36 cellular contexts compared by ENCODE assay signal in the genomic region with DNA sequence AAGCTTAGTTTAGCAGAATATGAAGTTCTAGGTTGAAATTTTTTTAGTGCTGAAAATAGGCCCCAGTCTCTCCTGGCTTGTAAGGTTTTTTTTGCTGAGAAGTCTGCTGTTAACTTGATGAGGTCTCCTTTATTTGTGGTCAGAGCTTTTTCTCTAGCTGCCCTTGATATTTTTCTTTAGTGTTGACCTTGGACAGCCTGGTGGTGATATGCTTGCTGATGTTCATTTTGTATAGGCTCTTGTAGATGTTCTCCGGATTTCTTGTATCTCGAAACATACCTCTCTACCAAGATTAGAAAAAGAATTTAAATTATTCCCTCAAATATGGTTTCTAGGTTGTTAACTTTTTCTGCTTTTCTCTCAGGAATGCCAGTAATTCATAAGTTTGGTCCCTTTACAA.
"Had no signal": no experiment of that assay in that cellular context is flagged by ENCODE, and none has a peak within 500 bp of the region (broad histone marks: within the 10 kb centered on the region; RNA-seq: fewer than 3 reads in every experiment).

No MANE protein-coding gene starts in this region.

- H3K4me1 ChIP-seq: body of pancreas had no signal

- H3K27me3 Mint-ChIP-seq: activated CD4-positive, alpha-beta memory T cell treated with anti-CD3 and anti-CD28 coated beads, Interleukin-2, amount 10 ng/mL, durations not matched to agents 7 days and 5 days; activated CD4-positive, alpha-beta T cell treated with anti-CD3 and anti-CD28 coated beads, Interleukin-2, amount 10 ng/mL, durations not matched to agents 7 days and 5 days; activated CD8-positive, alpha-beta memory T cell treated with anti-CD3 and anti-CD28 coated beads, Interleukin-2, amount 10 ng/mL, durations not matched to agents 7 days and 5 days; activated naive CD4-positive, alpha-beta T cell treated with anti-CD3 and anti-CD28 coated beads, Interleukin-2, amount 10 ng/mL, durations not matched to agents 7 days and 5 days; activated naive CD4-positive, alpha-beta T cell treated with anti-CD3 and anti-CD28 coated beads, Interleukin-2, amount 50 U/mL, for 24 hours; activated naive CD8-positive, alpha-beta T cell; activated naive CD8-positive, alpha-beta T cell treated with anti-CD3 and anti-CD28 coated beads, Interleukin-2, amount 10 ng/mL, durations not matched to agents 7 days and 5 days; activated naive CD8-positive, alpha-beta T cell treated with anti-CD3 and anti-CD28 coated beads, Interleukin-2, amount 50 U/mL, for 24 hours; activated T-cell treated with anti-CD3 and anti-CD28 coated beads, Interleukin-2, amount 50 U/mL, for 24 hours; central memory CD8-positive, alpha-beta T cell had no signal

- H3K36me3 Mint-ChIP-seq: activated CD8-positive, alpha-beta memory T cell treated with anti-CD3 and anti-CD28 coated beads, Interleukin-2, amount 10 ng/mL, durations not matched to agents 7 days and 5 days; activated naive CD4-positive, alpha-beta T cell treated with anti-CD3 and anti-CD28 coated beads, Interleukin-2, amount 10 ng/mL, durations not matched to agents 7 days and 5 days; activated naive CD4-positive, alpha-beta T cell treated with anti-CD3 and anti-CD28 coated beads, Interleukin-2, amount 50 U/mL, for 24 hours; activated naive CD8-positive, alpha-beta T cell; activated naive CD8-positive, alpha-beta T cell treated with anti-CD3 and anti-CD28 coated beads, Interleukin-2, amount 10 ng/mL, durations not matched to agents 7 days and 5 days had no signal

- DNase-seq: activated B cell treated with CpG ODN at 0.5 μM for 24 hours; activated CD4-positive, alpha-beta memory T cell treated with anti-CD3 and anti-CD28 coated beads, Interleukin-2, amount 10 ng/mL, durations not matched to agents 7 days and 5 days; activated CD4-positive, alpha-beta T cell treated with anti-CD3 and anti-CD28 coated beads for 48 hours; activated CD4-positive, alpha-beta T cell treated with anti-CD3 and anti-CD28 coated beads, Interleukin-2, amount 10 ng/mL, durations not matched to agents 7 days and 5 days; activated CD4-positive, alpha-beta T cell treated with anti-CD3 and anti-CD28 coated beads, Interleukin-2, amount 50 U/mL, for 48 hours; activated CD4-positive, CD25-positive, alpha-beta regulatory T cell treated with anti-CD3 and anti-CD28 coated beads, Interleukin-2, amount 50 U/mL, for 72 hours; activated CD8-positive, alpha-beta memory T cell treated with anti-CD3 and anti-CD28 coated beads for 24 hours; activated CD8-positive, alpha-beta memory T cell treated with anti-CD3 and anti-CD28 coated beads, Interleukin-2, amount 10 ng/mL, durations not matched to agents 7 days and 5 days; activated CD8-positive, alpha-beta memory T cell treated with anti-CD3 and anti-CD28 coated beads, Interleukin-2, amount 50 U/mL, for 48 hours; activated CD8-positive, alpha-beta T cell treated with anti-CD3 and anti-CD28 coated beads, Interleukin-2, amount 10 ng/mL, durations not matched to agents 7 days and 5 days; activated effector memory CD4-positive, alpha-beta T cell treated with Interleukin-2 at 50 U/mL for 16 hours; activated gamma-delta T cell; activated naive CD4-positive, alpha-beta T cell treated with anti-CD3 and anti-CD28 coated beads, Interleukin-2, amount 10 ng/mL, durations not matched to agents 7 days and 5 days; activated naive CD4-positive, alpha-beta T cell treated with Interleukin-2 at 50 U/mL for 16 hours; activated naive CD8-positive, alpha-beta T cell treated with anti-CD3 and anti-CD28 coated beads, Interleukin-2, amount 10 ng/mL, durations not matched to agents 7 days and 5 days; activated naive CD8-positive, alpha-beta T cell treated with anti-CD3 and anti-CD28 coated beads, Interleukin-2, amount 50 U/mL, for 24 hours; activated T-cell treated with anti-CD3 and anti-CD28 coated beads, Interleukin-2, amount 50 U/mL, for 24 hours; activated T-cell treated with anti-CD3 and anti-CD28 coated beads, Interleukin-2, amount 50 U/mL, for 48 hours; amniotic stem cell; aorta; body of pancreas; caudate nucleus; cerebellar nuclear complex; T-helper 1 cell; T-helper 2 cell; T-helper 9 cell had no signal

- H3K4me3 ChIP-seq: body of pancreas, cardiac muscle cell had no signal

- H3K27ac ChIP-seq: body of pancreas, cardiac muscle cell, VCaP had no signal

- H3K4me3 Mint-ChIP-seq: activated B cell treated with CpG ODN at 0.5 μM for 24 hours; activated CD4-positive, alpha-beta memory T cell treated with anti-CD3 and anti-CD28 coated beads, Interleukin-2, amount 10 ng/mL, durations not matched to agents 7 days and 5 days; activated CD4-positive, alpha-beta T cell treated with anti-CD3 and anti-CD28 coated beads, Interleukin-2, amount 10 ng/mL, durations not matched to agents 7 days and 5 days; activated CD8-positive, alpha-beta memory T cell treated with anti-CD3 and anti-CD28 coated beads, Interleukin-2, amount 10 ng/mL, durations not matched to agents 7 days and 5 days; activated CD8-positive, alpha-beta T cell treated with anti-CD3 and anti-CD28 coated beads, Interleukin-2, amount 10 ng/mL, durations not matched to agents 7 days and 5 days; activated naive CD4-positive, alpha-beta T cell treated with anti-CD3 and anti-CD28 coated beads, Interleukin-2, amount 10 ng/mL, durations not matched to agents 7 days and 5 days; activated naive CD4-positive, alpha-beta T cell treated with anti-CD3 and anti-CD28 coated beads, Interleukin-2, amount 50 U/mL, for 24 hours; activated naive CD8-positive, alpha-beta T cell; activated naive CD8-positive, alpha-beta T cell treated with anti-CD3 and anti-CD28 coated beads, Interleukin-2, amount 10 ng/mL, durations not matched to agents 7 days and 5 days; activated naive CD8-positive, alpha-beta T cell treated with anti-CD3 and anti-CD28 coated beads, Interleukin-2, amount 50 U/mL, for 24 hours; activated T-cell treated with anti-CD3 and anti-CD28 coated beads, Interleukin-2, amount 50 U/mL, for 24 hours; central memory CD8-positive, alpha-beta T cell; T-helper 1 cell treated with Interleukin-12 subunit alpha and Interleukin-12 subunit beta and Interleukin-4 antibody, amounts not matched to agents 30 μg/mL and 1 μg/mL, for 36 hours; T-helper 2 cell treated with Interferon-gamma antibody and Interleukin-4, amounts not matched to agents 5 μg/mL and 100 μg/mL, for 36 hours had no signal

- FAIRE-seq: bronchial epithelial cell, TTC549 had no signal

- H3K27me3 ChIP-seq: body of pancreas, cardiac muscle cell had no signal

- H3K27ac Mint-ChIP-seq: activated B cell treated with CpG ODN at 0.5 μM for 24 hours; activated CD4-positive, alpha-beta memory T cell treated with anti-CD3 and anti-CD28 coated beads, Interleukin-2, amount 10 ng/mL, durations not matched to agents 7 days and 5 days; activated CD4-positive, alpha-beta T cell treated with anti-CD3 and anti-CD28 coated beads, Interleukin-2, amount 10 ng/mL, durations not matched to agents 7 days and 5 days; activated CD8-positive, alpha-beta memory T cell treated with anti-CD3 and anti-CD28 coated beads, Interleukin-2, amount 10 ng/mL, durations not matched to agents 7 days and 5 days; activated CD8-positive, alpha-beta T cell treated with anti-CD3 and anti-CD28 coated beads, Interleukin-2, amount 10 ng/mL, durations not matched to agents 7 days and 5 days; activated naive CD4-positive, alpha-beta T cell treated with anti-CD3 and anti-CD28 coated beads, Interleukin-2, amount 10 ng/mL, durations not matched to agents 7 days and 5 days; activated naive CD4-positive, alpha-beta T cell treated with anti-CD3 and anti-CD28 coated beads, Interleukin-2, amount 50 U/mL, for 24 hours; activated naive CD8-positive, alpha-beta T cell; activated naive CD8-positive, alpha-beta T cell treated with anti-CD3 and anti-CD28 coated beads, Interleukin-2, amount 10 ng/mL, durations not matched to agents 7 days and 5 days; activated naive CD8-positive, alpha-beta T cell treated with anti-CD3 and anti-CD28 coated beads, Interleukin-2, amount 50 U/mL, for 24 hours; activated T-cell treated with anti-CD3 and anti-CD28 coated beads, Interleukin-2, amount 50 U/mL, for 24 hours; activated T-helper 2 cell treated with anti-CD3 and anti-CD28 coated beads, Interferon-gamma antibody, Interleukin-2, Interleukin-4, amounts not matched to agents 10 μg/mL and 5 μg/mL and 100 μg/mL, durations not matched to agents 14 hours and 24 hours and 36 hours; T-helper 1 cell treated with Interleukin-12 subunit alpha and Interleukin-12 subunit beta and Interleukin-4 antibody, amounts not matched to agents 30 μg/mL and 1 μg/mL, for 36 hours; T-helper 2 cell treated with Interferon-gamma antibody and Interleukin-4, amounts not matched to agents 5 μg/mL and 100 μg/mL, for 36 hours had no signal

- H3K9me3 ChIP-seq: body of pancreas had no signal

- H3K4me1 Mint-ChIP-seq: activated B cell treated with CpG ODN at 0.5 μM for 24 hours; activated CD4-positive, alpha-beta memory T cell treated with anti-CD3 and anti-CD28 coated beads, Interleukin-2, amount 10 ng/mL, durations not matched to agents 7 days and 5 days; activated CD4-positive, alpha-beta T cell treated with anti-CD3 and anti-CD28 coated beads, Interleukin-2, amount 10 ng/mL, durations not matched to agents 7 days and 5 days; activated CD8-positive, alpha-beta memory T cell treated with anti-CD3 and anti-CD28 coated beads, Interleukin-2, amount 10 ng/mL, durations not matched to agents 7 days and 5 days; activated naive CD4-positive, alpha-beta T cell treated with anti-CD3 and anti-CD28 coated beads, Interleukin-2, amount 10 ng/mL, durations not matched to agents 7 days and 5 days; activated naive CD4-positive, alpha-beta T cell treated with anti-CD3 and anti-CD28 coated beads, Interleukin-2, amount 50 U/mL, for 24 hours; activated naive CD8-positive, alpha-beta T cell treated with anti-CD3 and anti-CD28 coated beads, Interleukin-2, amount 10 ng/mL, durations not matched to agents 7 days and 5 days; activated naive CD8-positive, alpha-beta T cell treated with anti-CD3 and anti-CD28 coated beads, Interleukin-2, amount 50 U/mL, for 24 hours; central memory CD8-positive, alpha-beta T cell had no signal

- H3K36me3 ChIP-seq: cardiac muscle cell had no signal
